Comparison of ENCODE assay signal across 8 cellular contexts in genomic region chr14:20873370-20874177, GRCh38. TPM values are rescaled to one million over a fixed set of nuclear protein-coding genes. Genes with fewer than 3 reads are reported as not detected.
A peak's percentile ranks its signal among the peaks of the same experiment; 100 is the strongest.
DNase-seq lines count a peak whose midpoint lies in the region; ATAC-seq and TF ChIP-seq lines count a peak whose summit lies in the region.

No MANE protein-coding gene starts in this region.

- no peaks in the 10 kb centered on the region for H3K9me3 Mint-ChIP-seq in type B pancreatic cell

- peak; percentile 88 for ATAC-seq in HG02885 (IDR thresholded peaks at IDR 0.05; ENCODE audit: poor library complexity, unreplicated experiment)

- H3K9me3 ChIP-seq in cardiac muscle cell (ENCODE audit: low read depth), result no peaks in the 10 kb centered on the region

- H3K27me3 ChIP-seq in cardiac muscle cell, result peaks cover 12% of the 10 kb centered on the region

- no peak overlapping the region for H3K27ac Mint-ChIP-seq in type B pancreatic cell

- no peak overlapping the region for H3K27ac ChIP-seq in cardiac muscle cell

- no peaks in the 10 kb centered on the region for H3K36me3 Mint-ChIP-seq in type B pancreatic cell

- peaks cover 38% of the 10 kb centered on the region for H3K27me3 Mint-ChIP-seq in type B pancreatic cell

- H3K4me3 Mint-ChIP-seq in type B pancreatic cell, result peak overlapping the region; percentile 45

- no peaks in the 10 kb centered on the region for H3K36me3 ChIP-seq in cardiac muscle cell

- DNase-seq in SHP77 treated with DMSO at 0.1 percent for 48 hours (lab: John Stamatoyannopoulos, UW), result peak; percentile 17
- DNase-seq in activated naive CD4-positive, alpha-beta T cell treated with Interleukin-2 at 50 U/mL for 16 hours, result peak; percentile 79
- DNase-seq in cardiac muscle cell (ENCODE audit: low read depth in 1 of 2, low spot score in 1 of 2), result peak; percentile 78 to 93
- peak; percentile 47 to 96 (median 80) for DNase-seq in posterior cingulate gyrus
- peak; percentile 83 for DNase-seq in type B pancreatic cell (ENCODE audit: extremely low spot score, unreplicated experiment)
- no peak for DNase-seq in SW 1271 (lab: John Stamatoyannopoulos, UW)

- peaks cover 5% of the 10 kb centered on the region for H3K4me1 Mint-ChIP-seq in type B pancreatic cell (ENCODE audit: unreplicated experiment)

- TF ChIP-seq CTCF in GM12874 (IDR thresholded peaks at IDR 0.05; ENCODE audit: insufficient read depth, low read depth, low read length) (peak; percentile 85), cardiac muscle cell (IDR thresholded peaks at IDR 0.05; ENCODE audit: low read depth, low read length) (peak; percentile 95), type B pancreatic cell (conservative IDR thresholded peaks at IDR 0.05) (peak; percentile 88)

- H3K4me3 ChIP-seq in cardiac muscle cell, result no peak overlapping the region

- intact Hi-C loops in posterior cingulate gyrus (cut with DNase I), result loop anchor here (2.0 to 5.0 kb wide), 3 partner anchors 17 to 171 kb away; no protein-coding TSS in a partner anchor

- no peaks in the 10 kb centered on the region for H3K4me1 ChIP-seq in cardiac muscle cell (ENCODE audit: low read depth)

RNA-seq across cellular contexts. Expression of gene RNASE3, which starts 17.6 kb away (rescaled TPM):
- total RNA-seq in cardiac muscle cell (not detected in 2 replicates), type B pancreatic cell (ENCODE audit: low replicate concordance) (not detected in 2 replicates)
- not detected in 2 replicates for polyA plus RNA-seq in cardiac muscle cell

Comparison
In these comparisons a context has a peak if more than half of its experiments do, and no peak if none do; other contexts are left out.
1. DNase-seq: peak in SHP77 treated with DMSO at 0.1 percent for 48 hours (single experiment), activated naive CD4-positive, alpha-beta T cell treated with Interleukin-2 at 50 U/mL for 16 hours (single experiment), cardiac muscle cell (2 of 2), posterior cingulate gyrus (10 of 10) and type B pancreatic cell (single experiment); none in SW 1271 (0 of 2).
2. Peak in every context shown above with its lines, with median percentiles within 50 percentile points of each other: CTCF ChIP-seq.